ENCODE assay signal across 1 cellular context in the genomic region with DNA sequence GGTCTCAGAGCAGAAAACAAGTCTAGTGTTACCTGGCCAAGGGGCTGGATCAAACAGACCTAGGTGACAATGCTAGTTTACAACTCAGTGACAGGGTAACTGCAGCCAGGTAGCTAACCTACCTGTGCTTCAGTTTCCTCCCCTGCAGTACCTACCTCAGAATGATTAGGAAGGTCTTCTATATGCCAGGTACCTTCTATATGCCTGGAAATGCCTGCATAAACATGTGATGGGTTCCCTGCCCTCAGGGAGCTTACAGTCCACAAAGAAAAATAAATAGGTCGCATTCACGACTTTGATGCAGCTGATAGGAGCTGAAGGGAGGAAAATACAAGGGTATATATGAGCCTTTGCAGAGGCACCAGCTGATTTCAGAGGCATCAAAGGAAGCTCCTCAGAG.
TF ChIP-seq lines count a peak whose summit lies in the region.

No MANE protein-coding gene starts in this region.

TF ChIP-seq in IMR-90, 13 proteins besides CTCF, POLR2A, EP300 and RAD21:
- TF ChIP-seq CEBPB (IDR thresholded peaks at IDR 0.05; ENCODE audit: low read depth, low read length) (no peak), NFE2L2 (IDR thresholded peaks at IDR 0.05; ENCODE audit: low read depth, low read length) (no peak), RFX5 (IDR thresholded peaks at IDR 0.05; ENCODE audit: low read depth, low read length) (no peak), FOS (IDR thresholded peaks at IDR 0.05; ENCODE audit: low read depth, low read length) (no peak), CHD1 (IDR thresholded peaks at IDR 0.05; ENCODE audit: low read depth, low read length) (no peak), MXI1 (IDR thresholded peaks at IDR 0.05; ENCODE audit: borderline replicate concordance, low read depth, low read length) (no peak)
- TF ChIP-seq, protein P1, sequence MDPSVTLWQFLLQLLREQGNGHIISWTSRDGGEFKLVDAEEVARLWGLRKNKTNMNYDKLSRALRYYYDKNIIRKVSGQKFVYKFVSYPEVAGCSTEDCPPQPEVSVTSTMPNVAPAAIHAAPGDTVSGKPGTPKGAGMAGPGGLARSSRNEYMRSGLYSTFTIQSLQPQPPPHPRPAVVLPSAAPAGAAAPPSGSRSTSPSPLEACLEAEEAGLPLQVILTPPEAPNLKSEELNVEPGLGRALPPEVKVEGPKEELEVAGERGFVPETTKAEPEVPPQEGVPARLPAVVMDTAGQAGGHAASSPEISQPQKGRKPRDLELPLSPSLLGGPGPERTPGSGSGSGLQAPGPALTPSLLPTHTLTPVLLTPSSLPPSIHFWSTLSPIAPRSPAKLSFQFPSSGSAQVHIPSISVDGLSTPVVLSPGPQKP (IDR thresholded peaks at IDR 0.05; ENCODE audit: borderline replicate concordance, low read depth, low read length): no peak
TF ChIP-seq in IMR-90: peak in this region for 0.
